Comparison of ENCODE assay signal across 1 cellular context in genomic region chr4:108592674-108592986, GRCh38.
TF ChIP-seq lines count a peak whose summit lies in the region.

No MANE protein-coding gene starts in this region.

TF ChIP-seq in HepG2, 621 proteins besides CTCF, POLR2A, EP300 and RAD21 (continued from another document and continues in another):
- TF ChIP-seq HNF4G (IDR thresholded peaks at IDR 0.05; ENCODE audit: borderline replicate concordance, low read depth, low read length) (no peak), HNF4G (CRISPR knock-in tag; IDR thresholded peaks at IDR 0.05; ENCODE audit: borderline replicate concordance, low read depth) (no peak), ZNF138 (CRISPR knock-in tag; IDR thresholded peaks at IDR 0.05; ENCODE audit: low read depth) (no peak), CENPT (CRISPR knock-in tag; IDR thresholded peaks at IDR 0.05; ENCODE audit: low read depth) (no peak), SYNCRIP (IDR thresholded peaks at IDR 0.05; ENCODE audit: insufficient read depth, low read depth, low read length) (no peak), ZNF44 (CRISPR knock-in tag; IDR thresholded peaks at IDR 0.05) (no peak), RXRA (CRISPR knock-in tag; IDR thresholded peaks at IDR 0.05) (no peak), GPN1 (CRISPR knock-in tag; IDR thresholded peaks at IDR 0.05; ENCODE audit: borderline replicate concordance) (no peak), FOSL1 (CRISPR knock-in tag; IDR thresholded peaks at IDR 0.05; ENCODE audit: borderline replicate concordance) (no peak), ZFP1 (CRISPR knock-in tag; IDR thresholded peaks at IDR 0.05) (no peak), SMAD9 (CRISPR knock-in tag; IDR thresholded peaks at IDR 0.05) (no peak), TAF1 (CRISPR knock-in tag; IDR thresholded peaks at IDR 0.05) (no peak), ZSCAN31 (CRISPR knock-in tag; IDR thresholded peaks at IDR 0.05; ENCODE audit: low read depth) (no peak), ZNF780A (CRISPR knock-in tag; IDR thresholded peaks at IDR 0.05) (no peak), ZBTB33 (CRISPR knock-in tag; IDR thresholded peaks at IDR 0.05) (no peak), MLX (CRISPR knock-in tag; IDR thresholded peaks at IDR 0.05) (no peak), NFATC3 (CRISPR knock-in tag; IDR thresholded peaks at IDR 0.05) (no peak), ZNF333 (CRISPR knock-in tag; IDR thresholded peaks at IDR 0.05; ENCODE audit: borderline replicate concordance) (no peak), KLF6 (CRISPR knock-in tag; IDR thresholded peaks at IDR 0.05) (no peak), ZXDC (CRISPR knock-in tag; IDR thresholded peaks at IDR 0.05) (no peak), SRF (IDR thresholded peaks at IDR 0.05; ENCODE audit: low read depth, low read length) (no peak), NKX3-1 (CRISPR knock-in tag; IDR thresholded peaks at IDR 0.05) (no peak), HNF4A (CRISPR knock-in tag; IDR thresholded peaks at IDR 0.05) (0 out of 2 replicates have a peak, but pooled peaks have one; percentile 21), PAWR (CRISPR knock-in tag; IDR thresholded peaks at IDR 0.05; ENCODE audit: borderline replicate concordance) (no peak), GZF1 (CRISPR knock-in tag; IDR thresholded peaks at IDR 0.05) (no peak), CBX2 (IDR thresholded peaks at IDR 0.05; ENCODE audit: low read depth, low read length) (no peak), CBX2 (CRISPR knock-in tag; IDR thresholded peaks at IDR 0.05; ENCODE audit: low read depth) (no peak), STAT5B (CRISPR knock-in tag; IDR thresholded peaks at IDR 0.05) (no peak), PPARG (CRISPR knock-in tag; conservative IDR thresholded peaks at IDR 0.05) (no peak), RXRB (CRISPR knock-in tag; IDR thresholded peaks at IDR 0.05; ENCODE audit: borderline replicate concordance) (peak; percentile 15; the same call in 1 of the 2 replicates), SCMH1 (CRISPR knock-in tag; IDR thresholded peaks at IDR 0.05; ENCODE audit: borderline replicate concordance) (no peak), ZNF337 (CRISPR knock-in tag; IDR thresholded peaks at IDR 0.05; ENCODE audit: borderline replicate concordance, low read depth) (no peak), ISL2 (CRISPR knock-in tag; IDR thresholded peaks at IDR 0.05) (peak; percentile 49; the same call in 1 of the 2 replicates), DPF2 (CRISPR knock-in tag; IDR thresholded peaks at IDR 0.05; ENCODE audit: borderline replicate concordance, low read depth) (0 out of 2 replicates have a peak, but pooled peaks have one; percentile 28), ZNF230 (CRISPR knock-in tag; IDR thresholded peaks at IDR 0.05) (no peak), ARID2 (CRISPR knock-in tag; IDR thresholded peaks at IDR 0.05; ENCODE audit: borderline replicate concordance) (no peak), ZBTB3 (CRISPR knock-in tag; IDR thresholded peaks at IDR 0.05; ENCODE audit: borderline replicate concordance, low read depth) (no peak), SRY (CRISPR knock-in tag; IDR thresholded peaks at IDR 0.05) (no peak), ZNF781 (CRISPR knock-in tag; IDR thresholded peaks at IDR 0.05; ENCODE audit: borderline replicate concordance, not compliant biosample characterization) (no peak), ZBTB7B (CRISPR knock-in tag; IDR thresholded peaks at IDR 0.05) (no peak), AKAP8 (CRISPR knock-in tag; IDR thresholded peaks at IDR 0.05) (no peak), ZNF460 (CRISPR knock-in tag; IDR thresholded peaks at IDR 0.05; ENCODE audit: borderline replicate concordance) (no peak; the same call in 1 of the 2 replicates), KDM6A (CRISPR knock-in tag; IDR thresholded peaks at IDR 0.05; ENCODE audit: low read depth) (no peak), PHF5A (CRISPR knock-in tag; IDR thresholded peaks at IDR 0.05; ENCODE audit: low read depth, unreplicated experiment) (no peak), THAP11 (CRISPR knock-in tag; IDR thresholded peaks at IDR 0.05) (no peak), MLLT10 (CRISPR knock-in tag; IDR thresholded peaks at IDR 0.05) (no peak), ZNF432 (CRISPR knock-in tag; IDR thresholded peaks at IDR 0.05; ENCODE audit: borderline replicate concordance) (no peak), NPAS2 (CRISPR knock-in tag; IDR thresholded peaks at IDR 0.05; ENCODE audit: borderline replicate concordance) (no peak), ZNF597 (CRISPR knock-in tag; IDR thresholded peaks at IDR 0.05) (no peak)
- TF ChIP-seq, protein P1, sequence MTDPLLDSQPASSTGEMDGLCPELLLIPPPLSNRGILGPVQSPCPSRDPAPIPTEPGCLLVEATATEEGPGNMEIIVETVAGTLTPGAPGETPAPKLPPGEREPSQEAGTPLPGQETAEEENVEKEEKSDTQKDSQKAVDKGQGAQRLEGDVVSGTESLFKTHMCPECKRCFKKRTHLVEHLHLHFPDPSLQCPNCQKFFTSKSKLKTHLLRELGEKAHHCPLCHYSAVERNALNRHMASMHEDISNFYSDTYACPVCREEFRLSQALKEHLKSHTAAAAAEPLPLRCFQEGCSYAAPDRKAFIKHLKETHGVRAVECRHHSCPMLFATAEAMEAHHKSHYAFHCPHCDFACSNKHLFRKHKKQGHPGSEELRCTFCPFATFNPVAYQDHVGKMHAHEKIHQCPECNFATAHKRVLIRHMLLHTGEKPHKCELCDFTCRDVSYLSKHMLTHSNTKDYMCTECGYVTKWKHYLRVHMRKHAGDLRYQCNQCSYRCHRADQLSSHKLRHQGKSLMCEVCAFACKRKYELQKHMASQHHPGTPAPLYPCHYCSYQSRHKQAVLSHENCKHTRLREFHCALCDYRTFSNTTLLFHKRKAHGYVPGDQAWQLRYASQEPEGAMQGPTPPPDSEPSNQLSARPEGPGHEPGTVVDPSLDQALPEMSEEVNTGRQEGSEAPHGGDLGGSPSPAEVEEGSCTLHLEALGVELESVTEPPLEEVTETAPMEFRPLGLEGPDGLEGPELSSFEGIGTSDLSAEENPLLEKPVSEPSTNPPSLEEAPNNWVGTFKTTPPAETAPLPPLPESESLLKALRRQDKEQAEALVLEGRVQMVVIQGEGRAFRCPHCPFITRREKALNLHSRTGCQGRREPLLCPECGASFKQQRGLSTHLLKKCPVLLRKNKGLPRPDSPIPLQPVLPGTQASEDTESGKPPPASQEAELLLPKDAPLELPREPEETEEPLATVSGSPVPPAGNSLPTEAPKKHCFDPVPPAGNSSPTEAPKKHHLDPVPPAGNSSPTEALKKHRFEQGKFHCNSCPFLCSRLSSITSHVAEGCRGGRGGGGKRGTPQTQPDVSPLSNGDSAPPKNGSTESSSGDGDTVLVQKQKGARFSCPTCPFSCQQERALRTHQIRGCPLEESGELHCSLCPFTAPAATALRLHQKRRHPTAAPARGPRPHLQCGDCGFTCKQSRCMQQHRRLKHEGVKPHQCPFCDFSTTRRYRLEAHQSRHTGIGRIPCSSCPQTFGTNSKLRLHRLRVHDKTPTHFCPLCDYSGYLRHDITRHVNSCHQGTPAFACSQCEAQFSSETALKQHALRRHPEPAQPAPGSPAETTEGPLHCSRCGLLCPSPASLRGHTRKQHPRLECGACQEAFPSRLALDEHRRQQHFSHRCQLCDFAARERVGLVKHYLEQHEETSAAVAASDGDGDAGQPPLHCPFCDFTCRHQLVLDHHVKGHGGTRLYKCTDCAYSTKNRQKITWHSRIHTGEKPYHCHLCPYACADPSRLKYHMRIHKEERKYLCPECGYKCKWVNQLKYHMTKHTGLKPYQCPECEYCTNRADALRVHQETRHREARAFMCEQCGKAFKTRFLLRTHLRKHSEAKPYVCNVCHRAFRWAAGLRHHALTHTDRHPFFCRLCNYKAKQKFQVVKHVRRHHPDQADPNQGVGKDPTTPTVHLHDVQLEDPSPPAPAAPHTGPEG (CRISPR knock-in tag; IDR thresholded peaks at IDR 0.05) = no peak
- TF ChIP-seq, protein P2, sequence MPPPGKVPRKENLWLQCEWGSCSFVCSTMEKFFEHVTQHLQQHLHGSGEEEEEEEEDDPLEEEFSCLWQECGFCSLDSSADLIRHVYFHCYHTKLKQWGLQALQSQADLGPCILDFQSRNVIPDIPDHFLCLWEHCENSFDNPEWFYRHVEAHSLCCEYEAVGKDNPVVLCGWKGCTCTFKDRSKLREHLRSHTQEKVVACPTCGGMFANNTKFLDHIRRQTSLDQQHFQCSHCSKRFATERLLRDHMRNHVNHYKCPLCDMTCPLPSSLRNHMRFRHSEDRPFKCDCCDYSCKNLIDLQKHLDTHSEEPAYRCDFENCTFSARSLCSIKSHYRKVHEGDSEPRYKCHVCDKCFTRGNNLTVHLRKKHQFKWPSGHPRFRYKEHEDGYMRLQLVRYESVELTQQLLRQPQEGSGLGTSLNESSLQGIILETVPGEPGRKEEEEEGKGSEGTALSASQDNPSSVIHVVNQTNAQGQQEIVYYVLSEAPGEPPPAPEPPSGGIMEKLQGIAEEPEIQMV (CRISPR knock-in tag; IDR thresholded peaks at IDR 0.05; ENCODE audit: low read depth) = no peak
- TF ChIP-seq, protein P3, sequence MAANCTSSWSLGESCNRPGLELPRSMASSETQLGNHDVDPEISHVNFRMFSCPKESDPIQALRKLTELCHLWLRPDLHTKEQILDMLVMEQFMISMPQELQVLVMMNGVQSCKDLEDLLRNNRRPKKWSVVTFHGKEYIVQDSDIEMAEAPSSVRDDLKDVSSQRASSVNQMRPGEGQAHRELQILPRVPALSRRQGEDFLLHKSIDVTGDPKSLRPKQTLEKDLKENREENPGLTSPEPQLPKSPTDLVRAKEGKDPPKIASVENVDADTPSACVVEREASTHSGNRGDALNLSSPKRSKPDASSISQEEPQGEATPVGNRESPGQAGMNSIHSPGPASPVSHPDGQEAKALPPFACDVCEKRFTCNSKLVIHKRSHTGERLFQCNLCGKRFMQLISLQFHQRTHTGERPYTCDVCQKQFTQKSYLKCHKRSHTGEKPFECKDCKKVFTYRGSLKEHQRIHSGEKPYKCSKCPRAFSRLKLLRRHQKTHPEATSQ (CRISPR knock-in tag; IDR thresholded peaks at IDR 0.05; ENCODE audit: borderline replicate concordance) = no peak
- TF ChIP-seq, protein P4, sequence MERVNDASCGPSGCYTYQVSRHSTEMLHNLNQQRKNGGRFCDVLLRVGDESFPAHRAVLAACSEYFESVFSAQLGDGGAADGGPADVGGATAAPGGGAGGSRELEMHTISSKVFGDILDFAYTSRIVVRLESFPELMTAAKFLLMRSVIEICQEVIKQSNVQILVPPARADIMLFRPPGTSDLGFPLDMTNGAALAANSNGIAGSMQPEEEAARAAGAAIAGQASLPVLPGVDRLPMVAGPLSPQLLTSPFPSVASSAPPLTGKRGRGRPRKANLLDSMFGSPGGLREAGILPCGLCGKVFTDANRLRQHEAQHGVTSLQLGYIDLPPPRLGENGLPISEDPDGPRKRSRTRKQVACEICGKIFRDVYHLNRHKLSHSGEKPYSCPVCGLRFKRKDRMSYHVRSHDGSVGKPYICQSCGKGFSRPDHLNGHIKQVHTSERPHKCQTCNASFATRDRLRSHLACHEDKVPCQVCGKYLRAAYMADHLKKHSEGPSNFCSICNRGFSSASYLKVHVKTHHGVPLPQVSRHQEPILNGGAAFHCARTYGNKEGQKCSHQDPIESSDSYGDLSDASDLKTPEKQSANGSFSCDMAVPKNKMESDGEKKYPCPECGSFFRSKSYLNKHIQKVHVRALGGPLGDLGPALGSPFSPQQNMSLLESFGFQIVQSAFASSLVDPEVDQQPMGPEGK (CRISPR knock-in tag; IDR thresholded peaks at IDR 0.05) = no peak
